11 cellular contexts compared by ENCODE assay signal in the genomic region with DNA sequence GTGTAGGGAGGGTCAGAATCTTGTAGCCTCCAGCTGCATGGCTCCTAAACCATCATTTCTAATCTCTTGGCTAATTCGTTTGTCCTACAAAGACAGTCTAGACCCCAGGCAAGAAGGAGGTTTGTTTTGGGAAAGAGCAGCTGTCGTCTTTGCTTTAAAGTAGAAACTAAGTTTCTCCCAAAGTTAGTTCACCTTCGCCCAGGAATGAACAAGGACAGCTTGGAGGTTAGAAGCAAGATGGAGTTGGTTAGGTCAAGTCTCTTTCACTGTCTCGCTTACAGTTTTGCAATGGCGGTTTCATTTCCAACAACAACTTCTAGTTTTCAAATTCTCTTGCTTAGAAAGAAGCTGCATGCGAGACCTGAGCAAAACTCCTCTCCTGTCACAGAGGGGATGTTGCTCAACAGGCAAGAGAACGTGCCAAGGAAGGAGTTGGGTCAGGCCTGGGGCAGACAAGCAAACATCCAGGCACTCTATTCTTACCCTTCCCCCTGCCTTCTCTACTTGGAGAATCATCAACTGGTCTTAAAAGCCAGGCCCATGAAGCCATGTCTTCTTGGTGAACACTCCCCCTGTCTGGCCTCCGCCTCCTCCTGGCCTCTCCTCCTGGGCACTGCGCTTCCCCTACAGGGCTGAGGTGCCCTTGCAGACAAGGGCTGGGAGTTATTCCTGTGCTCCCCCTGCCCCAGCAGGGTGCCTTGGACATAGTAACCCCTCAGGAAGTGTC. TPM values are rescaled to one million over a fixed set of nuclear protein-coding genes. Genes with fewer than 3 reads are reported as not detected.
A peak's percentile ranks its signal among the peaks of the same experiment; 100 is the strongest.
DNase-seq lines count a peak whose midpoint lies in the region; ATAC-seq, FAIRE-seq and TF ChIP-seq lines count a peak whose summit lies in the region.
"Had no signal": no experiment of that assay in that cellular context is flagged by ENCODE, and none has a peak within 500 bp of the region (broad histone marks: within the 10 kb centered on the region; RNA-seq: fewer than 3 reads in every experiment).

No MANE protein-coding gene starts in this region.

- H3K4me1 ChIP-seq in A673 (ENCODE audit: insufficient read depth, low read length, poor library complexity, severe bottlenecking) = peaks cover 16% of the 10 kb centered on the region
- H3K4me1 ChIP-seq in K562 (replicated peaks in 1 of 2; ENCODE audit: control insufficient read depth in 2 of 2, insufficient read depth in 2 of 2, low read length in 2 of 2) = peaks cover 32 to 55% of the 10 kb centered on the region in 2 experiments
- peaks cover 0 to 9% of the 10 kb centered on the region in 2 donors for H3K4me1 ChIP-seq in kidney (ENCODE audit: control insufficient read depth in 1 of 2, insufficient read depth in 1 of 2, low read depth in 1 of 2, low read length in 2 of 2)

- TF ChIP-seq POLR2A in K562 (conservative IDR thresholded peaks at IDR 0.05) = no peak

- H3K27me3 ChIP-seq in A673 (replicated peaks; ENCODE audit: insufficient read depth, low read depth, low read length, poor library complexity) (no peaks in the 10 kb centered on the region), MG63 (no peaks in the 10 kb centered on the region), K562 (ENCODE audit: control insufficient read depth in 2 of 2, insufficient read depth in 2 of 2, low read length in 2 of 2) (no peaks in the 10 kb centered on the region)

- CTCF ChIA-PET in A673 (lab: Charles Lee) = interaction anchor here (2.3 kb wide), 1 partner anchor 103 kb away, joined by 9 read pairs; no protein-coding TSS in a partner anchor
- CTCF ChIA-PET in K562 (lab: Yijun Ruan, JAX; ENCODE audit: low intra/inter-chr PET ratio) = interaction anchor here (1.2 kb wide), 1 partner anchor 104 kb away, joined by 3 read pairs; no protein-coding TSS in a partner anchor

- TF ChIP-seq RAD21 in K562 (CRISPR knock-in tag; conservative IDR thresholded peaks at IDR 0.05 in 1 of 2, IDR thresholded peaks at IDR 0.05 in 1 of 2) = no peak

- peaks cover 2% of the 10 kb centered on the region for H3K9me1 ChIP-seq in K562 (ENCODE audit: control insufficient read depth, insufficient read depth, low read length)

- intact Hi-C loops in A673 (cut with micrococcal nuclease; ENCODE audit: unreplicated experiment) (no loop called here), K562 (cut with micrococcal nuclease) (no loop called here), kidney (cut with DNase I) (no loop called here)

- H3K4me3 ChIP-seq in A673 (ENCODE audit: low read depth, low read length, poor library complexity, severe bottlenecking) = no peak overlapping the region
- no peak overlapping the region for H3K4me3 ChIP-seq in MG63
- H3K4me3 ChIP-seq in K562 = no peak overlapping the region
- no peak overlapping the region for H3K4me3 ChIP-seq in kidney (ENCODE audit: low read length in 2 of 2)
- H3K4me3 ChIP-seq: SK-N-MC had no signal

- ATAC-seq in K562 (no peak), HG03280 (IDR thresholded peaks at IDR 0.05; ENCODE audit: unreplicated experiment) (no peak), HG02973 (IDR thresholded peaks at IDR 0.05; ENCODE audit: unreplicated experiment) (no peak), HG02610 (IDR thresholded peaks at IDR 0.05; ENCODE audit: unreplicated experiment) (no peak)

- H3K9ac ChIP-seq in K562 (ENCODE audit: insufficient read depth in 1 of 2, low read depth in 2 of 2, low read length in 2 of 2) (no peak overlapping the region; a peak in 1 of 4 replicates), kidney (ENCODE audit: low read length in 2 of 2) (no peak overlapping the region)

- no peak for TF ChIP-seq EP300 in K562 (IDR thresholded peaks at IDR 0.05; ENCODE audit: low read length)

- POLR2A ChIA-PET in A673 (lab: Charles Lee; ENCODE audit: low non-redundant PET) (no interaction called here), K562 (lab: Yijun Ruan, JAX) (interaction anchor here (0.6 kb wide), 3 partner anchors 13 to 97 kb away, joined by 3 to 4 read pairs (median 3); a partner anchor contains a TSS)

- H3K36me3 ChIP-seq in A673 (ENCODE audit: insufficient read depth, low read length, poor library complexity, severe bottlenecking) = no peaks in the 10 kb centered on the region
- no peaks in the 10 kb centered on the region for H3K36me3 ChIP-seq in MG63
- no peaks in the 10 kb centered on the region for H3K36me3 ChIP-seq in K562 (ENCODE audit: control insufficient read depth, insufficient read depth, low read length)
- H3K36me3 ChIP-seq in kidney (ENCODE audit: control insufficient read depth in 1 of 2, insufficient read depth in 2 of 2, low read length in 2 of 2) = no peaks in the 10 kb centered on the region

- DNase-seq in A673 (ENCODE audit: low spot score) (peak; percentile 25), MG63 (peak; percentile 49), K562 (ENCODE audit: extremely low read depth in 1 of 4, low spot score in 3 of 4) (peak in 3 of 4 experiments; percentile 21 to 31 (median 23)), kidney (peak; percentile 37), NCI-H774 (lab: John Stamatoyannopoulos, UW) (no peak)
- DNase-seq: KG1 had no signal

- FAIRE-seq in K562 (lab: Jason Lieb, UNC) (no peak), kidney (lab: Jason Lieb, UNC) (no peak)
- FAIRE-seq: endothelial cell of umbilical vein had no signal

- H3K79me2 ChIP-seq in K562 (ENCODE audit: control insufficient read depth, insufficient read depth, low read length) = no peaks in the 10 kb centered on the region

- no peaks in the 10 kb centered on the region for H4K20me1 ChIP-seq in K562 (replicated peaks; ENCODE audit: control insufficient read depth, insufficient read depth, low read length)

- BruUV-seq in A673 (replicated peaks; lab: Mats Ljungman, UMichigan) = no TSS peak
- no TSS peak for BruUV-seq in K562 (replicated peaks; lab: Mats Ljungman, UMichigan)

- 46% methylated on average over 9 of the region's 9 CpGs for WGBS in K562 (ENCODE audit: insufficient coverage, low coverage, missing lambda C conversion rate)

- H2AFZ ChIP-seq in K562 (ENCODE audit: low read depth, low read length) = no peak overlapping the region

- in situ Hi-C loops in K562 (cut with MboI) = loop anchor here (5.0 kb wide), 1 partner anchor 93 kb away; no protein-coding TSS in a partner anchor

- H3K9me3 ChIP-seq in A673 (ENCODE audit: low read depth, low read length, poor library complexity, severe bottlenecking) (no peaks in the 10 kb centered on the region), MG63 (no peaks in the 10 kb centered on the region), K562 (replicated peaks; ENCODE audit: control insufficient read depth, insufficient read depth, low read depth, low read length) (no peaks in the 10 kb centered on the region), kidney (ENCODE audit: control insufficient read depth in 1 of 2, low read length in 2 of 2) (no peaks in the 10 kb centered on the region)

- TF ChIP-seq CTCF in A673 (conservative IDR thresholded peaks at IDR 0.05; ENCODE audit: low read depth, low read length) (no peak), K562 (IDR thresholded peaks at IDR 0.05 in 2 of 3, conservative IDR thresholded peaks at IDR 0.05 in 1 of 3; ENCODE audit: insufficient read depth in 2 of 3, low read depth in 1 of 3, low read length in 3 of 3) (no peak), kidney (IDR thresholded peaks at IDR 0.05; ENCODE audit: borderline replicate concordance, extremely low read depth, insufficient read depth) (peak; percentile 2)

- H3K27ac ChIP-seq in A673 (ENCODE audit: low read depth, low read length, poor library complexity, severe bottlenecking) = no peak overlapping the region
- H3K27ac ChIP-seq in K562 (ENCODE audit: extremely low read depth, low read depth, low read length) = no peak overlapping the region
- no peak overlapping the region for H3K27ac ChIP-seq in kidney (ENCODE audit: low read depth in 2 of 2, low read length in 2 of 2)
- H3K27ac ChIP-seq: SK-N-MC had no signal

- no peak overlapping the region for H3K4me2 ChIP-seq in K562 (ENCODE audit: insufficient read depth, low read length)

TF ChIP-seq in K562, 482 proteins besides CTCF, POLR2A, EP300 and RAD21 (continues in another document):
- TF ChIP-seq ZNF76 (CRISPR knock-in tag; IDR thresholded peaks at IDR 0.05; ENCODE audit: borderline replicate concordance) = 0 out of 2 replicates have a peak, but pooled peaks have one; percentile 22
- TF ChIP-seq SNRNP70 (optimal IDR thresholded peaks at IDR 0.05; ENCODE audit: low read depth, low read length) = no peak
- TF ChIP-seq HNRNPL (IDR thresholded peaks at IDR 0.05; ENCODE audit: low read depth, low read length) = no peak
- no peak for TF ChIP-seq U2AF1 (optimal IDR thresholded peaks at IDR 0.05; ENCODE audit: low read depth, low read length)
- TF ChIP-seq BMI1 (IDR thresholded peaks at IDR 0.05; ENCODE audit: low read length) = no peak
- TF ChIP-seq NR2C1 (IDR thresholded peaks at IDR 0.05) = no peak
- peak; percentile 88 for TF ChIP-seq NR2C1 (tag; IDR thresholded peaks at IDR 0.05)
- 0 out of 2 replicates have a peak, but pooled peaks have one; percentile 23 for TF ChIP-seq IFI16 (CRISPR knock-in tag; IDR thresholded peaks at IDR 0.05)
- TF ChIP-seq CREBBP (IDR thresholded peaks at IDR 0.05; ENCODE audit: low read depth, low read length) = no peak
- no peak for TF ChIP-seq NCOA1 (IDR thresholded peaks at IDR 0.05; ENCODE audit: low read depth)

RNA-seq across cellular contexts. Expression of a gene that starts 57.6 kb away (rescaled TPM):
- total RNA-seq in A673 (2021) (20.9 and 23.1 TPM in 2 replicates), K562 (2014; rRNA removed) (13.1 and 13.8 TPM in 2 replicates), K562 (2014; rRNA removed; fragmentation: Illumina TruSeq; extraction: Trizol) (6.0 and 7.2 TPM in 2 replicates), K562 (2015; rRNA removed; fragmentation: Illumina TruSeq; extraction: Trizol) (7.5 TPM in 2 replicates), K562 (2021) (16.9 and 18.1 TPM in 2 replicates), kidney (15.7 TPM)
- 15.4 and 40.9 TPM in 2 replicates for total RNA-seq in MG63 (2014; rRNA removed; shearing (Covaris generic); ENCODE audit: low replicate concordance)
- 57.1 and 107 TPM in 2 replicates for total RNA-seq in K562 (2011; cell fraction: chromatin; rRNA removed; ENCODE audit: low replicate concordance)
- total RNA-seq in K562 (2011; cell fraction: nucleolus; rRNA removed) = 59.7 and 67.4 TPM in 2 replicates
- total RNA-seq in K562 (2011; cell fraction: nucleoplasm; rRNA removed) = 57.2 and 61.1 TPM in 2 replicates
- polyA plus RNA-seq in K562 (2011; rRNA removed) (13.5 and 14.5 TPM in 2 replicates), K562 (2014; fragmentation: Illumina TruSeq; extraction: Trizol) (11.3 and 12.4 TPM in 2 replicates), K562 (2014; fragmentation: Nextera tagmentation; extraction: Ambion mirVana) (1 to 10 TPM in 1 of 2 experiments, under 1 TPM in 1; 0.53 to 1.7 TPM), K562 (2014; rRNA removed) (15.5 and 16.2 TPM in 2 replicates), kidney (ENCODE audit: insufficient read depth, low read depth, low replicate concordance) (7.0 TPM)
- 11.8 and 16.3 TPM in 2 replicates for polyA plus RNA-seq in K562 (2011; cell fraction: cytosol; rRNA removed)
- polyA plus RNA-seq in K562 (2011; cell fraction: nucleus; rRNA removed) = 44.6 and 76.9 TPM in 2 replicates
- polyA plus RNA-seq in K562 (2012) = 9.8 and 17.5 TPM in 2 replicates
- 9.1 and 13.7 TPM in 2 replicates for polyA minus RNA-seq in K562 (2011; rRNA and poly(A)+ RNA removed)
- polyA minus RNA-seq in K562 (2011; cell fraction: cytosol; rRNA and poly(A)+ RNA removed) = 7.7 and 7.8 TPM in 2 replicates
- 13.4 and 18.8 TPM in 2 replicates for polyA minus RNA-seq in K562 (2011; cell fraction: nucleus; rRNA and poly(A)+ RNA removed)
